Comparison of ENCODE assay signal across 1 cellular context in the genomic region with DNA sequence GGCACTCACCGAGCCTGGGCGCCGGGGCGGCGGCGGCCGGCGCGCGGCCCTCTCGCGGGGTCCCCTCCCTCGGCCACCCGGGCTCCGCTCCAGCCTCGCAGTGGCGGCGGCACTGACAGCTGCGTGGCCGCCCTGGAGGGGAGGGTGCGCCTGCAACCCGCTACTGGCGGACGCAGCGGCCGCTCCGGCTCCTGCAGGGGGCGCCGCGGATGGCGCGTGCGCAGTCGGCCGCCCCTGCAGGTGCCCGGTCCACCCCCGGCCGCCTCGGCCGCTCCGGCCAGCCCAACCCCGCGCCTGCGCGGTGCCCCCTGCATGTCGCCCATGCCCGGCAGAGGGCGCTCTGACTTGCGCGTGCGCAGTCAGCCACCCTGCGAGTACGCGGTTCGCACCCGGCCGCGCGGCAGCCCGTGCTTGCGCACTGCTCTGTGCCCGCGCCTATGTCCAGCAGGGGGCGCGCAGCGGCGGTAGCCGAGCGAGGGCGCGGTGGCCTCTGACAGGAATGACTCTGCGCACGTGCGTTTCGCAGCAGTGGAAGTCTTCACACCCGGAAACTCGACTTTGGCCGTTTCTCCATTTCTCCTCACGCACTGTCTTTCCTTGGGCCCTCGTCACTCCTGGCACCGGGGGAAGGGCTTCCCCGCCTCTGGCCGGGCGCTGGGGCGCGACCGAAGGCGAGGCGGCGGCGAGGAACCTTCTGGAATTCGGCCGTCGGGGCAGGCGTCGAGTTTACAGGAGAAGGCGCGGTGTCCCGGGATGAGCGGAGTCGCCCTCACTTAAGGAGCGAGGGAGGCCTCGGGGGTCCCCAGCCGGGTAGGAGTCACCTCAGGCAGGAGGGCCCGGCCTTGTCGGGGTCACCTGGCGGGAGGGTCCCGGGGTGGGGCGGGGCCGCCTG.
A peak's percentile ranks its signal among the peaks of the same experiment; 100 is the strongest.
TF ChIP-seq lines count a peak whose summit lies in the region.

A gene (minus strand): TSS at position 165 of the 892 bp plus-strand sequence. CDS start 14,262 bp downstream, outside the sequence.

TF ChIP-seq in HepG2, 621 proteins besides CTCF, POLR2A, EP300 and RAD21 (continued from another document and continues in another):
- peak; percentile 98 for TF ChIP-seq ZNF749 (CRISPR knock-in tag; IDR thresholded peaks at IDR 0.05; ENCODE audit: borderline replicate concordance)
- TF ChIP-seq ZNF782 (CRISPR knock-in tag; IDR thresholded peaks at IDR 0.05; ENCODE audit: borderline replicate concordance), result peak; percentile 99
- TF ChIP-seq ARNT2 (CRISPR knock-in tag; IDR thresholded peaks at IDR 0.05; ENCODE audit: low read depth), result peak; percentile 99
- TF ChIP-seq EHMT2 (IDR thresholded peaks at IDR 0.05; ENCODE audit: borderline replicate concordance, low read depth, low read length), result no peak
- TF ChIP-seq SRF (IDR thresholded peaks at IDR 0.05; ENCODE audit: low read depth, low read length), result peak; percentile 21; the same call in 1 of the 2 replicates
- peak; percentile 95 for TF ChIP-seq KDM3A (CRISPR knock-in tag; IDR thresholded peaks at IDR 0.05; ENCODE audit: low read depth)
- peak; percentile 88 for TF ChIP-seq ESRRA (CRISPR knock-in tag; IDR thresholded peaks at IDR 0.05; ENCODE audit: low read depth)
- TF ChIP-seq, protein P1, sequence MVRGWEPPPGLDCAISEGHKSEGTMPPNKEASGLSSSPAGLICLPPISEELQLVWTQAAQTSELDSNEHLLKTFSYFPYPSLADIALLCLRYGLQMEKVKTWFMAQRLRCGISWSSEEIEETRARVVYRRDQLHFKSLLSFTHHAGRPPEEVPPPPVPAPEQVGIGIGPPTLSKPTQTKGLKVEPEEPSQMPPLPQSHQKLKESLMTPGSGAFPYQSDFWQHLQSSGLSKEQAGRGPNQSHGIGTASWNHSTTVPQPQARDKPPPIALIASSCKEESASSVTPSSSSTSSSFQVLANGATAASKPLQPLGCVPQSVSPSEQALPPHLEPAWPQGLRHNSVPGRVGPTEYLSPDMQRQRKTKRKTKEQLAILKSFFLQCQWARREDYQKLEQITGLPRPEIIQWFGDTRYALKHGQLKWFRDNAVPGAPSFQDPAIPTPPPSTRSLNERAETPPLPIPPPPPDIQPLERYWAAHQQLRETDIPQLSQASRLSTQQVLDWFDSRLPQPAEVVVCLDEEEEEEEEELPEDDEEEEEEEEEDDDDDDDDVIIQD (CRISPR knock-in tag; IDR thresholded peaks at IDR 0.05; ENCODE audit: low read depth), result no peak
- no peak for TF ChIP-seq FOXP1 (IDR thresholded peaks at IDR 0.05)
- TF ChIP-seq FOXP1 (CRISPR knock-in tag; IDR thresholded peaks at IDR 0.05), result no peak
- TF ChIP-seq, protein P2, sequence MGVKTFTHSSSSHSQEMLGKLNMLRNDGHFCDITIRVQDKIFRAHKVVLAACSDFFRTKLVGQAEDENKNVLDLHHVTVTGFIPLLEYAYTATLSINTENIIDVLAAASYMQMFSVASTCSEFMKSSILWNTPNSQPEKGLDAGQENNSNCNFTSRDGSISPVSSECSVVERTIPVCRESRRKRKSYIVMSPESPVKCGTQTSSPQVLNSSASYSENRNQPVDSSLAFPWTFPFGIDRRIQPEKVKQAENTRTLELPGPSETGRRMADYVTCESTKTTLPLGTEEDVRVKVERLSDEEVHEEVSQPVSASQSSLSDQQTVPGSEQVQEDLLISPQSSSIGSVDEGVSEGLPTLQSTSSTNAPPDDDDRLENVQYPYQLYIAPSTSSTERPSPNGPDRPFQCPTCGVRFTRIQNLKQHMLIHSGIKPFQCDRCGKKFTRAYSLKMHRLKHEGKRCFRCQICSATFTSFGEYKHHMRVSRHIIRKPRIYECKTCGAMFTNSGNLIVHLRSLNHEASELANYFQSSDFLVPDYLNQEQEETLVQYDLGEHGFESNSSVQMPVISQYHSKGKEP (CRISPR knock-in tag; IDR thresholded peaks at IDR 0.05), result 0 out of 2 replicates have a peak, but pooled peaks have one; percentile 69
- TF ChIP-seq HES4 (CRISPR knock-in tag; IDR thresholded peaks at IDR 0.05; ENCODE audit: borderline replicate concordance), result peak; percentile 90; the same call in 1 of the 2 replicates
- peak; percentile 98 for TF ChIP-seq ZNF773 (CRISPR knock-in tag; IDR thresholded peaks at IDR 0.05; ENCODE audit: borderline replicate concordance)
- TF ChIP-seq ZNF441 (CRISPR knock-in tag; IDR thresholded peaks at IDR 0.05; ENCODE audit: borderline replicate concordance), result peak; percentile 93; the same call in 1 of the 2 replicates
- peak; percentile 65; the same call in 1 of the 2 replicates for TF ChIP-seq ZSCAN29 (CRISPR knock-in tag; conservative IDR thresholded peaks at IDR 0.05)
- peak; percentile 67; the same call in 1 of the 2 replicates for TF ChIP-seq ZMYM3 (CRISPR knock-in tag; IDR thresholded peaks at IDR 0.05)
- TF ChIP-seq, protein P3, sequence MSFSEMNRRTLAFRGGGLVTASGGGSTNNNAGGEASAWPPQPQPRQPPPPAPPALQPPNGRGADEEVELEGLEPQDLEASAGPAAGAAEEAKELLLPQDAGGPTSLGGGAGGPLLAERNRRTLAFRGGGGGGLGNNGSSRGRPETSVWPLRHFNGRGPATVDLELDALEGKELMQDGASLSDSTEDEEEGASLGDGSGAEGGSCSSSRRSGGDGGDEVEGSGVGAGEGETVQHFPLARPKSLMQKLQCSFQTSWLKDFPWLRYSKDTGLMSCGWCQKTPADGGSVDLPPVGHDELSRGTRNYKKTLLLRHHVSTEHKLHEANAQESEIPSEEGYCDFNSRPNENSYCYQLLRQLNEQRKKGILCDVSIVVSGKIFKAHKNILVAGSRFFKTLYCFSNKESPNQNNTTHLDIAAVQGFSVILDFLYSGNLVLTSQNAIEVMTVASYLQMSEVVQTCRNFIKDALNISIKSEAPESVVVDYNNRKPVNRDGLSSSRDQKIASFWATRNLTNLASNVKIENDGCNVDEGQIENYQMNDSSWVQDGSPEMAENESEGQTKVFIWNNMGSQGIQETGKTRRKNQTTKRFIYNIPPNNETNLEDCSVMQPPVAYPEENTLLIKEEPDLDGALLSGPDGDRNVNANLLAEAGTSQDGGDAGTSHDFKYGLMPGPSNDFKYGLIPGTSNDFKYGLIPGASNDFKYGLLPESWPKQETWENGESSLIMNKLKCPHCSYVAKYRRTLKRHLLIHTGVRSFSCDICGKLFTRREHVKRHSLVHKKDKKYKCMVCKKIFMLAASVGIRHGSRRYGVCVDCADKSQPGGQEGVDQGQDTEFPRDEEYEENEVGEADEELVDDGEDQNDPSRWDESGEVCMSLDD (CRISPR knock-in tag; IDR thresholded peaks at IDR 0.05; ENCODE audit: borderline replicate concordance), result peak; percentile 80; the same call in 1 of the 2 replicates
- peak; percentile 93; the same call in 1 of the 2 replicates for TF ChIP-seq MAF1 (CRISPR knock-in tag; IDR thresholded peaks at IDR 0.05; ENCODE audit: borderline replicate concordance)
- TF ChIP-seq BORCS8-MEF2B (CRISPR knock-in tag; IDR thresholded peaks at IDR 0.05), result peak; percentile 99
- TF ChIP-seq, protein P4, sequence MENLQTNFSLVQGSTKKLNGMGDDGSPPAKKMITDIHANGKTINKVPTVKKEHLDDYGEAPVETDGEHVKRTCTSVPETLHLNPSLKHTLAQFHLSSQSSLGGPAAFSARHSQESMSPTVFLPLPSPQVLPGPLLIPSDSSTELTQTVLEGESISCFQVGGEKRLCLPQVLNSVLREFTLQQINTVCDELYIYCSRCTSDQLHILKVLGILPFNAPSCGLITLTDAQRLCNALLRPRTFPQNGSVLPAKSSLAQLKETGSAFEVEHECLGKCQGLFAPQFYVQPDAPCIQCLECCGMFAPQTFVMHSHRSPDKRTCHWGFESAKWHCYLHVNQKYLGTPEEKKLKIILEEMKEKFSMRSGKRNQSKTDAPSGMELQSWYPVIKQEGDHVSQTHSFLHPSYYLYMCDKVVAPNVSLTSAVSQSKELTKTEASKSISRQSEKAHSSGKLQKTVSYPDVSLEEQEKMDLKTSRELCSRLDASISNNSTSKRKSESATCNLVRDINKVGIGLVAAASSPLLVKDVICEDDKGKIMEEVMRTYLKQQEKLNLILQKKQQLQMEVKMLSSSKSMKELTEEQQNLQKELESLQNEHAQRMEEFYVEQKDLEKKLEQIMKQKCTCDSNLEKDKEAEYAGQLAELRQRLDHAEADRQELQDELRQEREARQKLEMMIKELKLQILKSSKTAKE (CRISPR knock-in tag; IDR thresholded peaks at IDR 0.05; ENCODE audit: borderline replicate concordance), result peak; percentile 64
- peak; percentile 96 for TF ChIP-seq ZNF136 (CRISPR knock-in tag; IDR thresholded peaks at IDR 0.05; ENCODE audit: low read depth)
- TF ChIP-seq MXI1 (IDR thresholded peaks at IDR 0.05; ENCODE audit: borderline replicate concordance, low read depth, low read length), result peak; percentile 95; the same call in 2 of the 3 replicates
- peak; percentile 96 for TF ChIP-seq JARID2 (CRISPR knock-in tag; IDR thresholded peaks at IDR 0.05; ENCODE audit: insufficient replicate concordance)
- TF ChIP-seq ZBTB8A (CRISPR knock-in tag; IDR thresholded peaks at IDR 0.05; ENCODE audit: borderline replicate concordance, low read depth), result peak; percentile 61; the same call in 1 of the 2 replicates
- TF ChIP-seq SNRNP70 (IDR thresholded peaks at IDR 0.05; ENCODE audit: low read depth, low read length), result no peak
- TF ChIP-seq, protein P5, sequence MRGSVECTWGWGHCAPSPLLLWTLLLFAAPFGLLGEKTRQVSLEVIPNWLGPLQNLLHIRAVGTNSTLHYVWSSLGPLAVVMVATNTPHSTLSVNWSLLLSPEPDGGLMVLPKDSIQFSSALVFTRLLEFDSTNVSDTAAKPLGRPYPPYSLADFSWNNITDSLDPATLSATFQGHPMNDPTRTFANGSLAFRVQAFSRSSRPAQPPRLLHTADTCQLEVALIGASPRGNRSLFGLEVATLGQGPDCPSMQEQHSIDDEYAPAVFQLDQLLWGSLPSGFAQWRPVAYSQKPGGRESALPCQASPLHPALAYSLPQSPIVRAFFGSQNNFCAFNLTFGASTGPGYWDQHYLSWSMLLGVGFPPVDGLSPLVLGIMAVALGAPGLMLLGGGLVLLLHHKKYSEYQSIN (CRISPR knock-in tag; IDR thresholded peaks at IDR 0.05; ENCODE audit: borderline replicate concordance), result no peak
- TF ChIP-seq ZNF678 (CRISPR knock-in tag; IDR thresholded peaks at IDR 0.05), result peak; percentile 85; the same call in 1 of the 2 replicates
- TF ChIP-seq, protein P6, sequence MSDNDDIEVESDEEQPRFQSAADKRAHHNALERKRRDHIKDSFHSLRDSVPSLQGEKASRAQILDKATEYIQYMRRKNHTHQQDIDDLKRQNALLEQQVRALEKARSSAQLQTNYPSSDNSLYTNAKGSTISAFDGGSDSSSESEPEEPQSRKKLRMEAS (IDR thresholded peaks at IDR 0.05), result peak; percentile 100
- TF ChIP-seq ZNF3 (CRISPR knock-in tag; IDR thresholded peaks at IDR 0.05), result no peak
- TF ChIP-seq ZNF556 (CRISPR knock-in tag; IDR thresholded peaks at IDR 0.05; ENCODE audit: borderline replicate concordance), result peak; percentile 93; the same call in 1 of the 2 replicates
- 0 out of 2 replicates have a peak, but pooled peaks have one; percentile 26 for TF ChIP-seq HNRNPL (IDR thresholded peaks at IDR 0.05; ENCODE audit: low read depth, low read length)
- TF ChIP-seq, protein P7, sequence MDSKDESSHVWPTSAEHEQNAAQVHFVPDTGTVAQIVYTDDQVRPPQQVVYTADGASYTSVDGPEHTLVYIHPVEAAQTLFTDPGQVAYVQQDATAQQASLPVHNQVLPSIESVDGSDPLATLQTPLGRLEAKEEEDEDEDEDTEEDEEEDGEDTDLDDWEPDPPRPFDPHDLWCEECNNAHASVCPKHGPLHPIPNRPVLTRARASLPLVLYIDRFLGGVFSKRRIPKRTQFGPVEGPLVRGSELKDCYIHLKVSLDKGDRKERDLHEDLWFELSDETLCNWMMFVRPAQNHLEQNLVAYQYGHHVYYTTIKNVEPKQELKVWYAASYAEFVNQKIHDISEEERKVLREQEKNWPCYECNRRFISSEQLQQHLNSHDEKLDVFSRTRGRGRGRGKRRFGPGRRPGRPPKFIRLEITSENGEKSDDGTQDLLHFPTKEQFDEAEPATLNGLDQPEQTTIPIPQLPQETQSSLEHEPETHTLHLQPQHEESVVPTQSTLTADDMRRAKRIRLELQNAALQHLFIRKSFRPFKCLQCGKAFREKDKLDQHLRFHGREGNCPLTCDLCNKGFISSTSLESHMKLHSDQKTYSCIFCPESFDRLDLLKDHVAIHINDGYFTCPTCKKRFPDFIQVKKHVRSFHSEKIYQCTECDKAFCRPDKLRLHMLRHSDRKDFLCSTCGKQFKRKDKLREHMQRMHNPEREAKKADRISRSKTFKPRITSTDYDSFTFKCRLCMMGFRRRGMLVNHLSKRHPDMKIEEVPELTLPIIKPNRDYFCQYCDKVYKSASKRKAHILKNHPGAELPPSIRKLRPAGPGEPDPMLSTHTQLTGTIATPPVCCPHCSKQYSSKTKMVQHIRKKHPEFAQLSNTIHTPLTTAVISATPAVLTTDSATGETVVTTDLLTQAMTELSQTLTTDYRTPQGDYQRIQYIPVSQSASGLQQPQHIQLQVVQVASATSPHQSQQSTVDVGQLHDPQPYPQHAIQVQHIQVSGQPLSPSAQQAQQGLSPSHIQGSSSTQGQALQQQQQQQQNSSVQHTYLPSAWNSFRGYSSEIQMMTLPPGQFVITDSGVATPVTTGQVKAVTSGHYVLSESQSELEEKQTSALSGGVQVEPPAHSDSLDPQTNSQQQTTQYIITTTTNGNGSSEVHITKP (CRISPR knock-in tag; IDR thresholded peaks at IDR 0.05; ENCODE audit: low read depth), result no peak; the same call in 1 of the 2 replicates
- TF ChIP-seq TCF7 (IDR thresholded peaks at IDR 0.05; ENCODE audit: low read depth), result no peak
- TF ChIP-seq ZZZ3 (CRISPR knock-in tag; IDR thresholded peaks at IDR 0.05; ENCODE audit: borderline replicate concordance), result peak; percentile 86
- peak; percentile 98 for TF ChIP-seq ZNF607 (CRISPR knock-in tag; IDR thresholded peaks at IDR 0.05; ENCODE audit: borderline replicate concordance)
- TF ChIP-seq ZNF10 (CRISPR knock-in tag; IDR thresholded peaks at IDR 0.05; ENCODE audit: borderline replicate concordance, low read depth), result 0 out of 2 replicates have a peak, but pooled peaks have one; percentile 45
- TF ChIP-seq, protein P8, sequence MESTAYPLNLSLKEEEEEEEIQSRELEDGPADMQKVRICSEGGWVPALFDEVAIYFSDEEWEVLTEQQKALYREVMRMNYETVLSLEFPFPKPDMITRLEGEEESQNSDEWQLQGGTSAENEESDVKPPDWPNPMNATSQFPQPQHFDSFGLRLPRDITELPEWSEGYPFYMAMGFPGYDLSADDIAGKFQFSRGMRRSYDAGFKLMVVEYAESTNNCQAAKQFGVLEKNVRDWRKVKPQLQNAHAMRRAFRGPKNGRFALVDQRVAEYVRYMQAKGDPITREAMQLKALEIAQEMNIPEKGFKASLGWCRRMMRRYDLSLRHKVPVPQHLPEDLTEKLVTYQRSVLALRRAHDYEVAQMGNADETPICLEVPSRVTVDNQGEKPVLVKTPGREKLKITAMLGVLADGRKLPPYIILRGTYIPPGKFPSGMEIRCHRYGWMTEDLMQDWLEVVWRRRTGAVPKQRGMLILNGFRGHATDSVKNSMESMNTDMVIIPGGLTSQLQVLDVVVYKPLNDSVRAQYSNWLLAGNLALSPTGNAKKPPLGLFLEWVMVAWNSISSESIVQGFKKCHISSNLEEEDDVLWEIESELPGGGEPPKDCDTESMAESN (CRISPR knock-in tag; conservative IDR thresholded peaks at IDR 0.05), result peak; percentile 98
- TF ChIP-seq, protein P9, sequence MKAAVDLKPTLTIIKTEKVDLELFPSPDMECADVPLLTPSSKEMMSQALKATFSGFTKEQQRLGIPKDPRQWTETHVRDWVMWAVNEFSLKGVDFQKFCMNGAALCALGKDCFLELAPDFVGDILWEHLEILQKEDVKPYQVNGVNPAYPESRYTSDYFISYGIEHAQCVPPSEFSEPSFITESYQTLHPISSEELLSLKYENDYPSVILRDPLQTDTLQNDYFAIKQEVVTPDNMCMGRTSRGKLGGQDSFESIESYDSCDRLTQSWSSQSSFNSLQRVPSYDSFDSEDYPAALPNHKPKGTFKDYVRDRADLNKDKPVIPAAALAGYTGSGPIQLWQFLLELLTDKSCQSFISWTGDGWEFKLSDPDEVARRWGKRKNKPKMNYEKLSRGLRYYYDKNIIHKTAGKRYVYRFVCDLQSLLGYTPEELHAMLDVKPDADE (CRISPR knock-in tag; IDR thresholded peaks at IDR 0.05), result peak; percentile 89; the same call in 1 of the 2 replicates
